Comparison of ENCODE assay signal across 32 cellular contexts in genomic region chr18:28059861-28060260, GRCh38.
"Had no signal": no experiment of that assay in that cellular context is flagged by ENCODE, and none has a peak within 500 bp of the region (broad histone marks: within the 10 kb centered on the region; RNA-seq: fewer than 3 reads in every experiment).

No MANE protein-coding gene starts in this region.

- H3K27ac ChIP-seq: brain microvascular endothelial cell, KMS-11, PC-9, RWPE1, VCaP had no signal

- H2AFZ ChIP-seq: PC-9 had no signal

- H3K36me3 ChIP-seq: brain microvascular endothelial cell had no signal

- DNase-seq: activated B cell treated with CpG ODN at 0.5 μM for 24 hours; activated CD4-positive, alpha-beta memory T cell treated with anti-CD3 and anti-CD28 coated beads for 36 hours; activated CD4-positive, alpha-beta T cell treated with anti-CD3 and anti-CD28 coated beads for 4 hours; activated CD4-positive, alpha-beta T cell treated with anti-CD3 and anti-CD28 coated beads, Interleukin-2, amount 50 U/mL, for 1 hour; activated CD4-positive, CD25-positive, alpha-beta regulatory T cell treated with anti-CD3 and anti-CD28 coated beads, Interleukin-2, amount 50 U/mL, for 72 hours; activated CD8-positive, alpha-beta memory T cell treated with anti-CD3 and anti-CD28 coated beads, Interleukin-2, amount 50 U/mL, for 4 hours; activated effector memory CD4-positive, alpha-beta T cell treated with Interleukin-2 at 50 U/mL for 16 hours; activated naive CD4-positive, alpha-beta T cell treated with anti-CD3 and anti-CD28 coated beads, Interleukin-2, amount 10 ng/mL, durations not matched to agents 7 days and 5 days; activated naive CD8-positive, alpha-beta T cell treated with anti-CD3 and anti-CD28 coated beads, Interleukin-2, amount 50 U/mL, for 24 hours; activated T-cell treated with anti-CD3 and anti-CD28 coated beads for 4 hours; activated T-cell treated with anti-CD3 and anti-CD28 coated beads, Interleukin-2, amount 50 U/mL, for 4 hours; anterior cingulate cortex; brain microvascular endothelial cell; central memory CD4-positive, alpha-beta T cell; MM.1S; MV-4-11; NCI-H1092; NCI-H1436 treated with DMSO at 0.1 percent for 48 hours; NCI-H1694 treated with DMSO at 0.1 percent for 48 hours; NCI-H2029; NCI-H345; NCI-H524 treated with DMSO at 0.1 percent for 48 hours; PC-9; SIG-M5; T-helper 1 cell; T-helper 2 cell; T-helper 9 cell had no signal

- H3K27me3 ChIP-seq: brain microvascular endothelial cell had no signal

- H3K9ac ChIP-seq: KMS-11 had no signal

- H3K4me3 ChIP-seq: PC-9 had no signal

- ATAC-seq: activated naive CD8-positive, alpha-beta T cell treated with anti-CD3 and anti-CD28 coated beads, Interleukin-2, amount 50 U/mL, for 24 hours; activated T-cell treated with anti-CD3 and anti-CD28 coated beads, Interleukin-2, amount 50 U/mL, for 4 hours; Right ventricle myocardium inferior; SK-N-SH treated with all-trans-retinoic acid at 6 μM for 48 hours had no signal

- H3K4me2 ChIP-seq: KMS-11, PC-9 had no signal
